1 cellular context compared by ENCODE assay signal in the genomic region with DNA sequence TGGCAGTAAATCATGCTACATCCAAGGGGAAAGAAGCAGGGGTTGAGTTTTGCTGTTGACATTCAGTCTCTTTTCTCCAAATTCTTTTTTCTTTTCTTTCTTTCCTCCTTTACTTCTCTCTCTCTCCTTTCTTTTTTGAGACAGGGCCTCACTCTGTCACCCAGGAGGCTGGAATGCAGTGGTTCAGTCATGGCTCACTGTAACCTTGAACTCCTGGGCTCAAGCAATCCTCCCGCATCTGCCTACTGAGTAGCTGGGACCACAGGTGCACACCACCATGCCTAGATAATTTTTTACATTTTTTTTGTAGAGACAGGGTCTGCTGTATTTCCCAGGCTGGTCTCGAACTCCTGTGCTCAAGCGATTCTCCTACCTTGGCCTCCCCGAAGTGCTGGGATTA.
A peak's percentile ranks its signal among the peaks of the same experiment; 100 is the strongest.
TF ChIP-seq lines count a peak whose summit lies in the region.

No MANE protein-coding gene starts in this region.

TF ChIP-seq in HepG2, 621 proteins besides CTCF, POLR2A, EP300 and RAD21:
- TF ChIP-seq SRSF4 (IDR thresholded peaks at IDR 0.05; ENCODE audit: low read depth, low read length, poor library complexity, severe bottlenecking) (no peak), HNF4A (CRISPR knock-in tag; IDR thresholded peaks at IDR 0.05) (peak; percentile 23; the same call in 1 of the 2 replicates), ZNF143 (CRISPR knock-in tag; IDR thresholded peaks at IDR 0.05) (no peak), TEAD3 (CRISPR knock-in tag; optimal IDR thresholded peaks at IDR 0.05; ENCODE audit: borderline replicate concordance) (peak; percentile 87), RARA (CRISPR knock-in tag; IDR thresholded peaks at IDR 0.05) (0 out of 2 replicates have a peak, but pooled peaks have one; percentile 27), ZNF20 (CRISPR knock-in tag; IDR thresholded peaks at IDR 0.05) (no peak), ZNF460 (CRISPR knock-in tag; IDR thresholded peaks at IDR 0.05; ENCODE audit: borderline replicate concordance) (peak; percentile 13; the same call in 1 of the 2 replicates), BATF2 (CRISPR knock-in tag; IDR thresholded peaks at IDR 0.05) (no peak), RERE (CRISPR knock-in tag; IDR thresholded peaks at IDR 0.05; ENCODE audit: low read depth) (no peak), TCF7L2 (IDR thresholded peaks at IDR 0.05; ENCODE audit: low read depth, low read length) (no peak), UBTF (CRISPR knock-in tag; IDR thresholded peaks at IDR 0.05) (no peak)
